ENCODE assay signal across 1 cellular context in the genomic region with DNA sequence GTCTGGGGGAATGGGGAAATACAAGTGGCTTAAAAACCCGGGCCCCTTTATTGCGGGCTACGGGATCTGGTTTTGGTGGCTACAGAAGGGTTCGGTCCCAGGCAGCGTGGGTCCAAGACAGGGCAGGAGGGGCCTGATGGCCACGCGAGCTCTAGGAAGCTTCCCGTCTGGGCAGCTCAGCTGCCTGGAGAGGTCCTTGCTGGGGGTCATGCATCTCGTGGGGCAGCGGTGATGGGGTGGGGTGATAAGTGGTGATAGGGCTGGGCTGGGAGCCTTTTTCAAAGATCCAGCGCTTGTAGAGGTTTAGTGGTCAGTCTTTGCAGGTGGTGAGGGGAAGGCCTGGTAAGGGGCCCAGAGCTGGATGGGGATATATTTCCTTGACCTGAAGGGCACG.
TF ChIP-seq lines count a peak whose summit lies in the region.

No MANE protein-coding gene starts in this region.

TF ChIP-seq in GM23338, 12 proteins besides CTCF, POLR2A, EP300 and RAD21:
- TF ChIP-seq JUNB (IDR thresholded peaks at IDR 0.05; ENCODE audit: unreplicated experiment) (no peak), STAT1 (IDR thresholded peaks at IDR 0.05; ENCODE audit: unreplicated experiment) (no peak), NANOG (IDR thresholded peaks at IDR 0.05; ENCODE audit: borderline replicate concordance) (no peak), ZNF331 (CRISPR knock-in tag; IDR thresholded peaks at IDR 0.05; ENCODE audit: low read depth) (no peak), ZNF114 (CRISPR knock-in tag; IDR thresholded peaks at IDR 0.05) (no peak), POLR2AphosphoS5 (IDR thresholded peaks at IDR 0.05; ENCODE audit: low read depth) (no peak), CREB1 (CRISPR knock-in tag; IDR thresholded peaks at IDR 0.05; ENCODE audit: low read depth) (no peak)
- TF ChIP-seq, protein P1, sequence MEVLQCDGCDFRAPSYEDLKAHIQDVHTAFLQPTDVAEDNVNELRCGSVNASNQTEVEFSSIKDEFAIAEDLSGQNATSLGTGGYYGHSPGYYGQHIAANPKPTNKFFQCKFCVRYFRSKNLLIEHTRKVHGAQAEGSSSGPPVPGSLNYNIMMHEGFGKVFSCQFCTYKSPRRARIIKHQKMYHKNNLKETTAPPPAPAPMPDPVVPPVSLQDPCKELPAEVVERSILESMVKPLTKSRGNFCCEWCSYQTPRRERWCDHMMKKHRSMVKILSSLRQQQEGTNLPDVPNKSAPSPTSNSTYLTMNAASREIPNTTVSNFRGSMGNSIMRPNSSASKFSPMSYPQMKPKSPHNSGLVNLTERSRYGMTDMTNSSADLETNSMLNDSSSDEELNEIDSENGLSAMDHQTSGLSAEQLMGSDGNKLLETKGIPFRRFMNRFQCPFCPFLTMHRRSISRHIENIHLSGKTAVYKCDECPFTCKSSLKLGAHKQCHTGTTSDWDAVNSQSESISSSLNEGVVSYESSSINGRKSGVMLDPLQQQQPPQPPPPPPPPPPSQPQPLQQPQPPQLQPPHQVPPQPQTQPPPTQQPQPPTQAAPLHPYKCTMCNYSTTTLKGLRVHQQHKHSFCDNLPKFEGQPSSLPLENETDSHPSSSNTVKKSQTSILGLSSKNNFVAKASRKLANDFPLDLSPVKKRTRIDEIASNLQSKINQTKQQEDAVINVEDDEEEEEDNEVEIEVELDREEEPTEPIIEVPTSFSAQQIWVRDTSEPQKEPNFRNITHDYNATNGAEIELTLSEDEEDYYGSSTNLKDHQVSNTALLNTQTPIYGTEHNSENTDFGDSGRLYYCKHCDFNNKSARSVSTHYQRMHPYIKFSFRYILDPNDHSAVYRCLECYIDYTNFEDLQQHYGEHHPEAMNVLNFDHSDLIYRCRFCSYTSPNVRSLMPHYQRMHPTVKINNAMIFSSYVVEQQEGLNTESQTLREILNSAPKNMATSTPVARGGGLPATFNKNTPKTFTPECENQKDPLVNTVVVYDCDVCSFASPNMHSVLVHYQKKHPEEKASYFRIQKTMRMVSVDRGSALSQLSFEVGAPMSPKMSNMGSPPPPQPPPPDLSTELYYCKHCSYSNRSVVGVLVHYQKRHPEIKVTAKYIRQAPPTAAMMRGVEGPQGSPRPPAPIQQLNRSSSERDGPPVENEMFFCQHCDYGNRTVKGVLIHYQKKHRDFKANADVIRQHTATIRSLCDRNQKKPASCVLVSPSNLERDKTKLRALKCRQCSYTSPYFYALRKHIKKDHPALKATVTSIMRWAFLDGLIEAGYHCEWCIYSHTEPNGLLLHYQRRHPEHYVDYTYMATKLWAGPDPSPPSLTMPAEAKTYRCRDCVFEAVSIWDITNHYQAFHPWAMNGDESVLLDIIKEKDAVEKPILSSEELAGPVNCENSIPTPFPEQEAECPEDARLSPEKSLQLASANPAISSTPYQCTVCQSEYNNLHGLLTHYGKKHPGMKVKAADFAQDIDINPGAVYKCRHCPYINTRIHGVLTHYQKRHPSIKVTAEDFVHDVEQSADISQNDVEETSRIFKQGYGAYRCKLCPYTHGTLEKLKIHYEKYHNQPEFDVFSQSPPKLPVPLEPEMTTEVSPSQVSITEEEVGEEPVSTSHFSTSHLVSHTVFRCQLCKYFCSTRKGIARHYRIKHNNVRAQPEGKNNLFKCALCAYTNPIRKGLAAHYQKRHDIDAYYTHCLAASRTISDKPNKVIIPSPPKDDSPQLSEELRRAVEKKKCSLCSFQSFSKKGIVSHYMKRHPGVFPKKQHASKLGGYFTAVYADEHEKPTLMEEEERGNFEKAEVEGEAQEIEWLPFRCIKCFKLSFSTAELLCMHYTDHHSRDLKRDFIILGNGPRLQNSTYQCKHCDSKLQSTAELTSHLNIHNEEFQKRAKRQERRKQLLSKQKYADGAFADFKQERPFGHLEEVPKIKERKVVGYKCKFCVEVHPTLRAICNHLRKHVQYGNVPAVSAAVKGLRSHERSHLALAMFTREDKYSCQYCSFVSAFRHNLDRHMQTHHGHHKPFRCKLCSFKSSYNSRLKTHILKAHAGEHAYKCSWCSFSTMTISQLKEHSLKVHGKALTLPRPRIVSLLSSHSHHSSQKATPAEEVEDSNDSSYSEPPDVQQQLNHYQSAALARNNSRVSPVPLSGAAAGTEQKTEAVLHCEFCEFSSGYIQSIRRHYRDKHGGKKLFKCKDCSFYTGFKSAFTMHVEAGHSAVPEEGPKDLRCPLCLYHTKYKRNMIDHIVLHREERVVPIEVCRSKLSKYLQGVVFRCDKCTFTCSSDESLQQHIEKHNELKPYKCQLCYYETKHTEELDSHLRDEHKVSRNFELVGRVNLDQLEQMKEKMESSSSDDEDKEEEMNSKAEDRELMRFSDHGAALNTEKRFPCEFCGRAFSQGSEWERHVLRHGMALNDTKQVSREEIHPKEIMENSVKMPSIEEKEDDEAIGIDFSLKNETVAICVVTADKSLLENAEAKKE (CRISPR knock-in tag; IDR thresholded peaks at IDR 0.05): no peak
- TF ChIP-seq, protein P2, sequence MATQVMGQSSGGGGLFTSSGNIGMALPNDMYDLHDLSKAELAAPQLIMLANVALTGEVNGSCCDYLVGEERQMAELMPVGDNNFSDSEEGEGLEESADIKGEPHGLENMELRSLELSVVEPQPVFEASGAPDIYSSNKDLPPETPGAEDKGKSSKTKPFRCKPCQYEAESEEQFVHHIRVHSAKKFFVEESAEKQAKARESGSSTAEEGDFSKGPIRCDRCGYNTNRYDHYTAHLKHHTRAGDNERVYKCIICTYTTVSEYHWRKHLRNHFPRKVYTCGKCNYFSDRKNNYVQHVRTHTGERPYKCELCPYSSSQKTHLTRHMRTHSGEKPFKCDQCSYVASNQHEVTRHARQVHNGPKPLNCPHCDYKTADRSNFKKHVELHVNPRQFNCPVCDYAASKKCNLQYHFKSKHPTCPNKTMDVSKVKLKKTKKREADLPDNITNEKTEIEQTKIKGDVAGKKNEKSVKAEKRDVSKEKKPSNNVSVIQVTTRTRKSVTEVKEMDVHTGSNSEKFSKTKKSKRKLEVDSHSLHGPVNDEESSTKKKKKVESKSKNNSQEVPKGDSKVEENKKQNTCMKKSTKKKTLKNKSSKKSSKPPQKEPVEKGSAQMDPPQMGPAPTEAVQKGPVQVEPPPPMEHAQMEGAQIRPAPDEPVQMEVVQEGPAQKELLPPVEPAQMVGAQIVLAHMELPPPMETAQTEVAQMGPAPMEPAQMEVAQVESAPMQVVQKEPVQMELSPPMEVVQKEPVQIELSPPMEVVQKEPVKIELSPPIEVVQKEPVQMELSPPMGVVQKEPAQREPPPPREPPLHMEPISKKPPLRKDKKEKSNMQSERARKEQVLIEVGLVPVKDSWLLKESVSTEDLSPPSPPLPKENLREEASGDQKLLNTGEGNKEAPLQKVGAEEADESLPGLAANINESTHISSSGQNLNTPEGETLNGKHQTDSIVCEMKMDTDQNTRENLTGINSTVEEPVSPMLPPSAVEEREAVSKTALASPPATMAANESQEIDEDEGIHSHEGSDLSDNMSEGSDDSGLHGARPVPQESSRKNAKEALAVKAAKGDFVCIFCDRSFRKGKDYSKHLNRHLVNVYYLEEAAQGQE (IDR thresholded peaks at IDR 0.05; ENCODE audit: unreplicated experiment): no peak
